ENCODE assay signal across 1 cellular context in the genomic region with DNA sequence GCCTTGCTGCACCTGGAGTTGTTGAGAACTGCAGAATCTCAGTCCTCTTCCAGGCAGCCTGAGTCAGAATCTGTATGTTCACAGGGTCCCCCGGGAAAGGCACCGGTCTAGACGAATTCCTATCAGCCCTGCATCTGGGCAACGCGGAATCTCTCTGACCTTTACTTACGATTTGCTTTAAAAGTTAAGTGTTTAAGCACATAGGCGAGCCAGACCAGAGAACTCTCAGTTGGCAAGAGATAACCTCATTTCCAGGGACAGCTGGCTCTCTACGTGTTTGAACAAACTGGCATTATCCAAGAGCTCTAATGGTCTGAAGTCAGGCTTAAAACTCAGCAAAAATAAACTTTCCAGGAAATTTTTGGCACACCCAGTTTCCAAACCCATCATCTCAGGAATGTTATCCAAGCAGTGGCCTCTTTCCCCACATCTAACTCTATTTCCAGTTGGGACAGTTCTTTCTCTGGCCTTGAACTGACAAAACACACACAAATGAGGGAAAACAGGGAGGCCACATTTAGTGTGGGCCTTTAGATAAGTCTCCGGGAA.
TF ChIP-seq lines count a peak whose summit lies in the region.

No MANE protein-coding gene starts in this region.

TF ChIP-seq in H1, 55 proteins besides CTCF, POLR2A, EP300 and RAD21:
- TF ChIP-seq CBX8 (IDR thresholded peaks at IDR 0.05; ENCODE audit: borderline replicate concordance, low read depth, low read length) (no peak), KDM5A (IDR thresholded peaks at IDR 0.05; ENCODE audit: low read length) (no peak), KDM1A (IDR thresholded peaks at IDR 0.05; ENCODE audit: borderline replicate concordance, low read length) (no peak), EGR1 (IDR thresholded peaks at IDR 0.05; ENCODE audit: borderline replicate concordance, low read depth, low read length) (no peak), E2F6 (IDR thresholded peaks at IDR 0.05) (no peak), NANOG (IDR thresholded peaks at IDR 0.05; ENCODE audit: insufficient read depth, low read depth, low read length, poor library complexity, severe bottlenecking) (no peak), SAP30 (IDR thresholded peaks at IDR 0.05; ENCODE audit: insufficient read depth, insufficient replicate concordance, low read length) (no peak)
- TF ChIP-seq, protein P1, sequence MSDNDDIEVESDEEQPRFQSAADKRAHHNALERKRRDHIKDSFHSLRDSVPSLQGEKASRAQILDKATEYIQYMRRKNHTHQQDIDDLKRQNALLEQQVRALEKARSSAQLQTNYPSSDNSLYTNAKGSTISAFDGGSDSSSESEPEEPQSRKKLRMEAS (IDR thresholded peaks at IDR 0.05): no peak
